8 cellular contexts compared by ENCODE assay signal in the genomic region with DNA sequence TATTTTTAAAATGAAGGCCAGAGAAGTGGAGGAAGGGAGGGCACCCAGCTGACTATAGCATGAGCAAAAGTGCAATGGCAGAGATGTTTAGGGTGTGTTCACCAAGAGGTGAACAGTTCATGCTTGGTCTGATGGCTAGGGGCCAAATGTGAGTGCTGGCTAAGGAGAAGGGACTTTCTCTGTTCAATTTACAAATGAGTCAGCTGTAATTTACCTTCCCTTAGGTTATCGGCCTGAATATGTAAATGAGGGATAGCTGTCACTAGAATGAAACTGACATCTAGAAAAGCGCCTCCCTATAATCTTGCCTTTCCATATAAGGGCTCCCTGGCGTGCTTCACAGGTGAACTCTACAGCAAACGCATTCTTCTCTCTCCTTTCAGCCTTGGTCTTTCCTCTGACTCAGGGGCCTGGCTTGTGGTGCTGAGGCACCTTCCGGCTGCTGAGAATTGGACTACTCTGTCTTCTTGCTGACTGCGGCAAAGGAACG.
A peak's percentile ranks its signal among the peaks of the same experiment; 100 is the strongest.
DNase-seq lines count a peak whose midpoint lies in the region; ATAC-seq and TF ChIP-seq lines count a peak whose summit lies in the region.

No MANE protein-coding gene starts in this region.

- H3K36me3 Mint-ChIP-seq in T-helper 17 cell (ENCODE audit: low read depth) = peaks cover 2% of the 10 kb centered on the region

- WGBS in upper lobe of left lung, 2 donors = 83 to 87% methylated on average over 7 of the region's 7 CpGs

- no peak overlapping the region for H3K27ac ChIP-seq in upper lobe of left lung

- no peaks in the 10 kb centered on the region for H3K27me3 Mint-ChIP-seq in T-helper 17 cell

- TF ChIP-seq CTCF in epithelial cell of esophagus (IDR thresholded peaks at IDR 0.05; ENCODE audit: insufficient read depth, low read depth, low read length, missing control alignments) (no peak), upper lobe of left lung (IDR thresholded peaks at IDR 0.05) (no peak)

- H3K27me3 ChIP-seq in upper lobe of left lung = no peaks in the 10 kb centered on the region

- TF ChIP-seq EP300 in upper lobe of left lung (IDR thresholded peaks at IDR 0.05) = no peak

- no peak overlapping the region for H3K27ac Mint-ChIP-seq in T-helper 17 cell

- H3K4me1 Mint-ChIP-seq in T-helper 17 cell = peaks cover 34% of the 10 kb centered on the region

- H3K4me3 Mint-ChIP-seq in T-helper 17 cell = peak overlapping the region; percentile 61

- H3K36me3 ChIP-seq in upper lobe of left lung = no peaks in the 10 kb centered on the region

- intact Hi-C loops in Right ventricle myocardium inferior (cut with DNase I) = no loop called here

- ATAC-seq in GM19043 (IDR thresholded peaks at IDR 0.05; ENCODE audit: low read depth, unreplicated experiment) (peak; percentile 86), HG02973 (IDR thresholded peaks at IDR 0.05; ENCODE audit: unreplicated experiment) (peak; percentile 94), T-helper 17 cell (peak; percentile 81), upper lobe of left lung (ENCODE audit: low FRiP score in 2 of 2) (no peak), Right ventricle myocardium inferior (no peak)

- H3K9me3 ChIP-seq in T-helper 17 cell (ENCODE audit: control insufficient read depth, low read length, poor library complexity, severe bottlenecking) = no peaks in the 10 kb centered on the region
- H3K9me3 ChIP-seq in upper lobe of left lung = no peaks in the 10 kb centered on the region

- H3K4me3 ChIP-seq in epithelial cell of esophagus (ENCODE audit: low read length) (no peak overlapping the region), upper lobe of left lung (no peak overlapping the region)

- DNase-seq in T-helper 17 cell = peak; percentile 21 to 58 (median 40)
- DNase-seq in epithelial cell of esophagus (ENCODE audit: low read depth) = peak; percentile 97
- no peak for DNase-seq in HuH-7.5 (ENCODE audit: low spot score)
- no peak for DNase-seq in GM03348 (ENCODE audit: low spot score)
- no peak for DNase-seq in upper lobe of left lung
- no peak for DNase-seq in Right ventricle myocardium inferior (ENCODE audit: missing footprints)

- peaks cover 6 to 7% (median 7%) of the 10 kb centered on the region in 4 donors for H3K4me1 ChIP-seq in upper lobe of left lung

- TF ChIP-seq POLR2A in upper lobe of left lung (IDR thresholded peaks at IDR 0.05) = no peak

Comparison
In these comparisons a context has a peak if more than half of its experiments do, and no peak if none do; other contexts are left out.
1. ATAC-seq: peak in GM19043 (single experiment), HG02973 (single experiment) and T-helper 17 cell (single experiment); none in upper lobe of left lung (0 of 2) and Right ventricle myocardium inferior (single experiment).
2. DNase-seq: peak in T-helper 17 cell (3 of 3) and epithelial cell of esophagus (single experiment); none in HuH-7.5 (single experiment), GM03348 (single experiment), upper lobe of left lung (0 of 2) and Right ventricle myocardium inferior (single experiment).